In genomic region chr4:73448448-73449203, GRCh38 we compare ENCODE assay signal across 1 cellular context.
TF ChIP-seq lines count a peak whose summit lies in the region.

No MANE protein-coding gene starts in this region.

TF ChIP-seq in HepG2, 621 proteins besides CTCF, POLR2A, EP300 and RAD21 (continued from another document):
- TF ChIP-seq ZNF574 (CRISPR knock-in tag; IDR thresholded peaks at IDR 0.05) (no peak), ZKSCAN8 (CRISPR knock-in tag; IDR thresholded peaks at IDR 0.05; ENCODE audit: borderline replicate concordance) (no peak), ERF (CRISPR knock-in tag; IDR thresholded peaks at IDR 0.05) (no peak), SMAD1 (CRISPR knock-in tag; IDR thresholded peaks at IDR 0.05; ENCODE audit: borderline replicate concordance, low read depth) (no peak), ZNF891 (CRISPR knock-in tag; IDR thresholded peaks at IDR 0.05) (no peak), SNAPC4 (CRISPR knock-in tag; IDR thresholded peaks at IDR 0.05) (no peak), ZNF644 (CRISPR knock-in tag; IDR thresholded peaks at IDR 0.05; ENCODE audit: low read depth) (no peak), ZNF792 (CRISPR knock-in tag; IDR thresholded peaks at IDR 0.05) (no peak), HNRNPUL1 (IDR thresholded peaks at IDR 0.05; ENCODE audit: low read depth, low read length) (no peak), HMGXB3 (CRISPR knock-in tag; IDR thresholded peaks at IDR 0.05; ENCODE audit: borderline replicate concordance) (no peak), TEAD2 (CRISPR knock-in tag; IDR thresholded peaks at IDR 0.05) (no peak), TRAFD1 (CRISPR knock-in tag; IDR thresholded peaks at IDR 0.05; ENCODE audit: borderline replicate concordance) (no peak), ZFP37 (CRISPR knock-in tag; IDR thresholded peaks at IDR 0.05; ENCODE audit: borderline replicate concordance) (no peak), DMAP1 (CRISPR knock-in tag; IDR thresholded peaks at IDR 0.05) (no peak), ZNF761 (CRISPR knock-in tag; conservative IDR thresholded peaks at IDR 0.05) (no peak), BCL6 (CRISPR knock-in tag; IDR thresholded peaks at IDR 0.05) (0 out of 2 replicates have a peak, but pooled peaks have one; percentile 14), RBM22 (optimal IDR thresholded peaks at IDR 0.05; ENCODE audit: low read length) (peak; percentile 44), ONECUT2 (CRISPR knock-in tag; IDR thresholded peaks at IDR 0.05) (0 out of 2 replicates have a peak, but pooled peaks have one; percentile 8), ZNF678 (CRISPR knock-in tag; IDR thresholded peaks at IDR 0.05) (no peak), HOXA3 (CRISPR knock-in tag; IDR thresholded peaks at IDR 0.05) (no peak), ZNF232 (CRISPR knock-in tag; IDR thresholded peaks at IDR 0.05; ENCODE audit: borderline replicate concordance) (no peak), TBX3 (IDR thresholded peaks at IDR 0.05; ENCODE audit: borderline replicate concordance) (no peak), CBX2 (IDR thresholded peaks at IDR 0.05; ENCODE audit: low read depth, low read length) (no peak), CBX2 (CRISPR knock-in tag; IDR thresholded peaks at IDR 0.05; ENCODE audit: low read depth) (no peak)
